ENCODE assay signal across 8 cellular contexts in the genomic region with DNA sequence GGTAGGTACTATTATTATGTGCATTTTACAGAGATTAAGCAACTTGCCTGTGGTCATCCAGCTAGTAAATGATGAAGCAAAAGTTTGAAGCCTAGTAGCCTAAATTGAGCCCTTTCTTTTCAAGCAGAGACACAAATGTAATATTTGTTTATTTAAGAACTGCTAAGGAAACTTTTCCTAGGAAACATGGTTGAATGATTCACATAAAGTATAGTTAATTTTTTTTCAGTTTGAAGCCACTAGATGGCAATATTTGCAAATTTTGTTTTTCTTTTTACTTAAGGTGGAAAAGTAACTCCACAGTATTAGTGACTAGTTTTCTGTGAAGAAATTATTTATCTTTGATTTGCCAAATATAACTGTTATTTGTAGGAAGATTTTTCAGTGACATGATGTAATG. TPM values are rescaled to one million over a fixed set of nuclear protein-coding genes. Genes with fewer than 3 reads are reported as not detected.
DNase-seq lines count a peak whose midpoint lies in the region; ATAC-seq and TF ChIP-seq lines count a peak whose summit lies in the region.

No MANE protein-coding gene starts in this region.

- H3K9me3 ChIP-seq in testis, result no peaks in the 10 kb centered on the region

- no peaks in the 10 kb centered on the region for H3K36me3 Mint-ChIP-seq in activated T-helper 2 cell treated with anti-CD3 and anti-CD28 coated beads, Interferon-gamma antibody, Interleukin-2, Interleukin-4, amounts not matched to agents 10 μg/mL and 5 μg/mL and 100 μg/mL, durations not matched to agents 14 hours and 24 hours and 36 hours (ENCODE audit: low read depth)

- DNase-seq in NCI-H2227 treated with DMSO at 0.1 percent for 48 hours (lab: John Stamatoyannopoulos, UW), result peak; percentile 7
- no peak for DNase-seq in NCI-H2227 (lab: John Stamatoyannopoulos, UW; ENCODE audit: unreplicated experiment)
- DNase-seq in NCI-H446 treated with DMSO at 0.1 percent for 48 hours (lab: John Stamatoyannopoulos, UW), result peak; percentile 3
- DNase-seq in epithelial cell of esophagus (ENCODE audit: low read depth), result peak; percentile 41
- peak; percentile 40 for DNase-seq in stromal cell of bone marrow (ENCODE audit: low read depth)
- DNase-seq in testis, result no peak
- DNase-seq in activated T-helper 2 cell treated with anti-CD3 and anti-CD28 coated beads, Interferon-gamma antibody, Interleukin-2, Interleukin-4, amounts not matched to agents 10 μg/mL and 5 μg/mL and 100 μg/mL, durations not matched to agents 14 hours and 24 hours and 36 hours (ENCODE audit: low spot score), result no peak

- no peaks in the 10 kb centered on the region for H3K27me3 ChIP-seq in testis

- no peak overlapping the region for H3K4me3 ChIP-seq in epithelial cell of esophagus (ENCODE audit: low read length)
- H3K4me3 ChIP-seq in testis, result no peak overlapping the region

- H3K4me1 ChIP-seq in testis, result no peaks in the 10 kb centered on the region

- H3K9me3 Mint-ChIP-seq in activated T-helper 2 cell treated with anti-CD3 and anti-CD28 coated beads, Interferon-gamma antibody, Interleukin-2, Interleukin-4, amounts not matched to agents 10 μg/mL and 5 μg/mL and 100 μg/mL, durations not matched to agents 14 hours and 24 hours and 36 hours, result no peaks in the 10 kb centered on the region

- peak; percentile 17 for TF ChIP-seq CTCF in epithelial cell of esophagus (IDR thresholded peaks at IDR 0.05; ENCODE audit: insufficient read depth, low read depth, low read length, missing control alignments)
- peak in 1 of 3 experiments; percentile 53 for TF ChIP-seq CTCF in testis (IDR thresholded peaks at IDR 0.05)

- H3K27ac ChIP-seq in testis, result no peak overlapping the region

- no peak overlapping the region for H3K4me3 Mint-ChIP-seq in activated T-helper 2 cell treated with anti-CD3 and anti-CD28 coated beads, Interferon-gamma antibody, Interleukin-2, Interleukin-4, amounts not matched to agents 10 μg/mL and 5 μg/mL and 100 μg/mL, durations not matched to agents 14 hours and 24 hours and 36 hours (ENCODE audit: low read depth)

- no peaks in the 10 kb centered on the region for H3K4me1 Mint-ChIP-seq in activated T-helper 2 cell treated with anti-CD3 and anti-CD28 coated beads, Interferon-gamma antibody, Interleukin-2, Interleukin-4, amounts not matched to agents 10 μg/mL and 5 μg/mL and 100 μg/mL, durations not matched to agents 14 hours and 24 hours and 36 hours (ENCODE audit: low read depth)

- no peak for ATAC-seq in HG02588 (IDR thresholded peaks at IDR 0.05; ENCODE audit: unreplicated experiment)

- intact Hi-C loops in testis (cut with DNase I; ENCODE audit: low total_unique reads), result no loop called here
- intact Hi-C loops in activated T-helper 2 cell treated with anti-CD3 and anti-CD28 coated beads, Interferon-gamma antibody, Interleukin-2, Interleukin-4, amounts not matched to agents 10 μg/mL and 5 μg/mL and 100 μg/mL, durations not matched to agents 14 hours and 24 hours and 36 hours (cut with micrococcal nuclease), result loop anchor here (2.0 kb wide), 1 partner anchor 341 kb away; no protein-coding TSS in a partner anchor

- no peaks in the 10 kb centered on the region for H3K36me3 ChIP-seq in testis (ENCODE audit: low read depth, missing control alignments)

- TF ChIP-seq POLR2A in testis (IDR thresholded peaks at IDR 0.05), result no peak

- H3K27ac Mint-ChIP-seq in activated T-helper 2 cell treated with anti-CD3 and anti-CD28 coated beads, Interferon-gamma antibody, Interleukin-2, Interleukin-4, amounts not matched to agents 10 μg/mL and 5 μg/mL and 100 μg/mL, durations not matched to agents 14 hours and 24 hours and 36 hours, result no peak overlapping the region

- no peaks in the 10 kb centered on the region for H3K27me3 Mint-ChIP-seq in activated T-helper 2 cell treated with anti-CD3 and anti-CD28 coated beads, Interferon-gamma antibody, Interleukin-2, Interleukin-4, amounts not matched to agents 10 μg/mL and 5 μg/mL and 100 μg/mL, durations not matched to agents 14 hours and 24 hours and 36 hours (ENCODE audit: low read depth)

RNA-seq across cellular contexts. Expression of a gene that starts 52.8 kb away (rescaled TPM):
- total RNA-seq in testis, result 10 to 100 TPM; 68.9 to 78.3 TPM
- 26.9 TPM for polyA plus RNA-seq in testis (ENCODE audit: insufficient read depth, low read depth, low replicate concordance)
- 70.0 and 71.4 TPM in 2 replicates for total RNA-seq in activated T-helper 2 cell treated with anti-CD3 and anti-CD28 coated beads, Interferon-gamma antibody, Interleukin-2, Interleukin-4, amounts not matched to agents 10 μg/mL and 5 μg/mL and 100 μg/mL, durations not matched to agents 14 hours and 24 hours and 36 hours

Comparison
In these comparisons a context has a peak if more than half of its experiments do, and no peak if none do; other contexts are left out.
1. DNase-seq: peak in NCI-H2227 treated with DMSO at 0.1 percent for 48 hours (single experiment), NCI-H446 treated with DMSO at 0.1 percent for 48 hours (single experiment), epithelial cell of esophagus (single experiment) and stromal cell of bone marrow (single experiment); none in NCI-H2227 (single experiment), testis (single experiment) and activated T-helper 2 cell treated with anti-CD3 and anti-CD28 coated beads, Interferon-gamma antibody, Interleukin-2, Interleukin-4, amounts not matched to agents 10 μg/mL and 5 μg/mL and 100 μg/mL, durations not matched to agents 14 hours and 24 hours and 36 hours (single experiment).